ENCODE assay signal across 1 cellular context in genomic region chr1:10429868-10430215, GRCh38.
A peak's percentile ranks its signal among the peaks of the same experiment; 100 is the strongest.
TF ChIP-seq lines count a peak whose summit lies in the region.

No MANE protein-coding gene starts in this region.

TF ChIP-seq in HepG2, 621 proteins besides CTCF, POLR2A, EP300 and RAD21:
- peak; percentile 8; the same call in 1 of the 2 replicates for TF ChIP-seq ZXDC (CRISPR knock-in tag; IDR thresholded peaks at IDR 0.05)
- TF ChIP-seq HOXA5 (CRISPR knock-in tag; IDR thresholded peaks at IDR 0.05) = no peak
- 0 out of 2 replicates have a peak, but pooled peaks have one; percentile 30 for TF ChIP-seq ZMYM3 (CRISPR knock-in tag; IDR thresholded peaks at IDR 0.05)
- TF ChIP-seq ZNF407 (CRISPR knock-in tag; IDR thresholded peaks at IDR 0.05; ENCODE audit: not compliant biosample characterization) = no peak
- TF ChIP-seq ARID2 (CRISPR knock-in tag; IDR thresholded peaks at IDR 0.05; ENCODE audit: borderline replicate concordance) = no peak
- no peak for TF ChIP-seq ZNF646 (CRISPR knock-in tag; IDR thresholded peaks at IDR 0.05)
- TF ChIP-seq ZNF614 (CRISPR knock-in tag; IDR thresholded peaks at IDR 0.05; ENCODE audit: borderline replicate concordance) = no peak
- 0 out of 2 replicates have a peak, but pooled peaks have one; percentile 16 for TF ChIP-seq ZBTB4 (CRISPR knock-in tag; IDR thresholded peaks at IDR 0.05; ENCODE audit: borderline replicate concordance)
- no peak for TF ChIP-seq NAIF1 (CRISPR knock-in tag; IDR thresholded peaks at IDR 0.05; ENCODE audit: borderline replicate concordance)
- TF ChIP-seq MNT (IDR thresholded peaks at IDR 0.05) = peak; percentile 48; the same call in 1 of the 2 replicates
- no peak for TF ChIP-seq TEF (CRISPR knock-in tag; IDR thresholded peaks at IDR 0.05)
- 0 out of 2 replicates have a peak, but pooled peaks have one; percentile 27 for TF ChIP-seq JUNB (CRISPR knock-in tag; IDR thresholded peaks at IDR 0.05; ENCODE audit: borderline replicate concordance)
